Comparison of ENCODE assay signal across 15 cellular contexts in the genomic region with DNA sequence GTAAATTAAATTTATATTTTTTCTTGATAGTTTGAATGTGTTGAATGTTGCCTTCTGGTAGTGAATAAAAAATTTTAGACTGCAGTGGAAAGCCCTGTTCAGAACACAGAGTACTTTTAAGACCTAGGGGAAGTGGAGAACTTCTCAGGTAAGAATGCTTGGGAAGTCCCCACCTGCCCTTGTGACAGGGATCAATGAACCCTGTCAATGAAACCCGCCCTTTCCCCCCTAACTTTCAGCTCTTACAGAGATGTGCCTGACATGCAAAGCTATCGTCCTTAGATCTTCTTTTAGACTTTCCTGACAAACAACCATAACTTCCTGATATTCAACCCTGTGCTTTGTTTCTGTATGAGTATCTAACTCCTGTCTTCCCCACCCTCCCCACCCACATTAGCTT.
DNase-seq lines count a peak whose midpoint lies in the region; ATAC-seq and TF ChIP-seq lines count a peak whose summit lies in the region.
"Had no signal": no experiment of that assay in that cellular context is flagged by ENCODE, and none has a peak within 500 bp of the region (broad histone marks: within the 10 kb centered on the region; RNA-seq: fewer than 3 reads in every experiment).

No MANE protein-coding gene starts in this region.

- TF ChIP-seq EP300 in upper lobe of left lung (IDR thresholded peaks at IDR 0.05), result no peak
- TF ChIP-seq EP300 in sigmoid colon (IDR thresholded peaks at IDR 0.05), result no peak

- DNase-seq in GM12864 (ENCODE audit: low read depth) (peak; percentile 65), natural killer cell (no peak), upper lobe of left lung (no peak), NCI-H187 (lab: John Stamatoyannopoulos, UW) (no peak), sigmoid colon (no peak)
- DNase-seq: activated T-cell treated with anti-CD3 and anti-CD28 coated beads, Interleukin-2, amount 50 U/mL, for 1 hour; GDM1; left cardiac atrium; NCI-H1105; T-helper 9 cell had no signal

- ATAC-seq in GM19395 (IDR thresholded peaks at IDR 0.05; ENCODE audit: unreplicated experiment) (peak; percentile 96), HG02798 (IDR thresholded peaks at IDR 0.05; ENCODE audit: poor library complexity, unreplicated experiment) (peak; percentile 87), HG03469 (IDR thresholded peaks at IDR 0.05; ENCODE audit: unreplicated experiment) (peak; percentile 96), natural killer cell (no peak), upper lobe of left lung (ENCODE audit: low FRiP score in 2 of 2) (no peak)
- ATAC-seq: left cardiac atrium had no signal

- no peak overlapping the region for H3K27ac ChIP-seq in upper lobe of left lung
- no peak overlapping the region for H3K27ac ChIP-seq in sigmoid colon
- H3K27ac ChIP-seq: breast epithelium had no signal

- no peaks in the 10 kb centered on the region for H3K4me1 ChIP-seq in upper lobe of left lung
- no peaks in the 10 kb centered on the region for H3K4me1 ChIP-seq in sigmoid colon
- H3K4me1 ChIP-seq: breast epithelium had no signal

- no peaks in the 10 kb centered on the region for H3K27me3 ChIP-seq in upper lobe of left lung
- H3K27me3 ChIP-seq in sigmoid colon, result no peaks in the 10 kb centered on the region
- H3K27me3 ChIP-seq: breast epithelium had no signal

- H3K9me3 ChIP-seq in upper lobe of left lung (no peaks in the 10 kb centered on the region), sigmoid colon (no peaks in the 10 kb centered on the region)
- H3K9me3 ChIP-seq: breast epithelium had no signal

- WGBS in upper lobe of left lung, 2 donors, result 71 to 72% methylated on average over 2 of the region's 2 CpGs
- 54 to 58% methylated on average over 2 of the region's 2 CpGs for WGBS in sigmoid colon, 2 donors

- no peak overlapping the region for H3K27ac Mint-ChIP-seq in natural killer cell
- H3K27ac Mint-ChIP-seq: type B pancreatic cell had no signal

- TF ChIP-seq CTCF in GM12864 (IDR thresholded peaks at IDR 0.05; ENCODE audit: low read depth, low read length, missing control alignments) (no peak), natural killer cell (IDR thresholded peaks at IDR 0.05) (no peak), upper lobe of left lung (IDR thresholded peaks at IDR 0.05) (no peak), sigmoid colon (IDR thresholded peaks at IDR 0.05) (no peak)

- H3K4me1 Mint-ChIP-seq in natural killer cell, result no peaks in the 10 kb centered on the region

- H3K36me3 ChIP-seq in upper lobe of left lung (no peaks in the 10 kb centered on the region), sigmoid colon (no peaks in the 10 kb centered on the region)
- H3K36me3 ChIP-seq: breast epithelium had no signal

- no peaks in the 10 kb centered on the region for H3K27me3 Mint-ChIP-seq in natural killer cell (ENCODE audit: low read depth in 2 of 2)
- H3K27me3 Mint-ChIP-seq: type B pancreatic cell had no signal

- TF ChIP-seq POLR2A in upper lobe of left lung (IDR thresholded peaks at IDR 0.05) (no peak), sigmoid colon (IDR thresholded peaks at IDR 0.05) (no peak)

- H3K9me3 Mint-ChIP-seq in natural killer cell, result no peaks in the 10 kb centered on the region
- H3K9me3 Mint-ChIP-seq: type B pancreatic cell had no signal

- intact Hi-C loops in natural killer cell (cut with micrococcal nuclease), result no loop called here
- intact Hi-C loops in sigmoid colon (cut with DNase I), result no loop called here

- no peak overlapping the region for H3K4me3 Mint-ChIP-seq in natural killer cell
- H3K4me3 Mint-ChIP-seq: type B pancreatic cell had no signal

- H3K36me3 Mint-ChIP-seq in natural killer cell, result no peaks in the 10 kb centered on the region
- H3K36me3 Mint-ChIP-seq: type B pancreatic cell had no signal

- H3K4me3 ChIP-seq in GM12864 (ENCODE audit: low read depth, low read length), result no peak overlapping the region
- H3K4me3 ChIP-seq in upper lobe of left lung, result no peak overlapping the region
- H3K4me3 ChIP-seq in sigmoid colon, result no peak overlapping the region
- H3K4me3 ChIP-seq: breast epithelium had no signal

Comparison
In these comparisons a context has a peak if more than half of its experiments do, and no peak if none do; other contexts are left out.
1. ATAC-seq: peak in GM19395 (single experiment), HG02798 (single experiment) and HG03469 (single experiment); none in natural killer cell (0 of 3) and upper lobe of left lung (0 of 2).